1 cellular context compared by ENCODE assay signal in the genomic region with DNA sequence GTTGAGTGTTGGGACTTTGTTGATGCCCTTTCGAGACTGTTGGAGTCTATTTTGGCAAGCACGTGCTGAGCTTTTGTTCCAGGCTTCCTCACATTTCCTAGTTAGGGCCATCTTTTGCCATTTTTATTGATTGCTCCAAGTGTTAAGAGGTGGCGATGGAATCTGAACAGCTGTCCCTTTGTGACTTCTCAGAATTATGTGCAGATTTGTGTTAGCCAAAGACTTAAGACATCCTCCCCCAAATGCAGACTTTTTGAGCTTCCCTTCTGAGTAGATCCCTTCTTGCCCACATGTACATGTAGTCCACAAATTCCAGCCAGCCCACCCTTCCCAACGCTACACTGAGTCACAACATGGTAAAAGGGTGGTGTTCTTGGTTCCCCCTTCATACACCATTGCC.
TF ChIP-seq lines count a peak whose summit lies in the region.

No MANE protein-coding gene starts in this region.

TF ChIP-seq in WTC11, 78 proteins besides CTCF, POLR2A, EP300 and RAD21 (continued from another document):
- TF ChIP-seq, protein P1, sequence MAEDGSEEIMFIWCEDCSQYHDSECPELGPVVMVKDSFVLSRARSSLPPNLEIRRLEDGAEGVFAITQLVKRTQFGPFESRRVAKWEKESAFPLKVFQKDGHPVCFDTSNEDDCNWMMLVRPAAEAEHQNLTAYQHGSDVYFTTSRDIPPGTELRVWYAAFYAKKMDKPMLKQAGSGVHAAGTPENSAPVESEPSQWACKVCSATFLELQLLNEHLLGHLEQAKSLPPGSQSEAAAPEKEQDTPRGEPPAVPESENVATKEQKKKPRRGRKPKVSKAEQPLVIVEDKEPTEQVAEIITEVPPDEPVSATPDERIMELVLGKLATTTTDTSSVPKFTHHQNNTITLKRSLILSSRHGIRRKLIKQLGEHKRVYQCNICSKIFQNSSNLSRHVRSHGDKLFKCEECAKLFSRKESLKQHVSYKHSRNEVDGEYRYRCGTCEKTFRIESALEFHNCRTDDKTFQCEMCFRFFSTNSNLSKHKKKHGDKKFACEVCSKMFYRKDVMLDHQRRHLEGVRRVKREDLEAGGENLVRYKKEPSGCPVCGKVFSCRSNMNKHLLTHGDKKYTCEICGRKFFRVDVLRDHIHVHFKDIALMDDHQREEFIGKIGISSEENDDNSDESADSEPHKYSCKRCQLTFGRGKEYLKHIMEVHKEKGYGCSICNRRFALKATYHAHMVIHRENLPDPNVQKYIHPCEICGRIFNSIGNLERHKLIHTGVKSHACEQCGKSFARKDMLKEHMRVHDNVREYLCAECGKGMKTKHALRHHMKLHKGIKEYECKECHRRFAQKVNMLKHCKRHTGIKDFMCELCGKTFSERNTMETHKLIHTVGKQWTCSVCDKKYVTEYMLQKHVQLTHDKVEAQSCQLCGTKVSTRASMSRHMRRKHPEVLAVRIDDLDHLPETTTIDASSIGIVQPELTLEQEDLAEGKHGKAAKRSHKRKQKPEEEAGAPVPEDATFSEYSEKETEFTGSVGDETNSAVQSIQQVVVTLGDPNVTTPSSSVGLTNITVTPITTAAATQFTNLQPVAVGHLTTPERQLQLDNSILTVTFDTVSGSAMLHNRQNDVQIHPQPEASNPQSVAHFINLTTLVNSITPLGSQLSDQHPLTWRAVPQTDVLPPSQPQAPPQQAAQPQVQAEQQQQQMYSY (CRISPR knock-in tag; IDR thresholded peaks at IDR 0.05): no peak
- TF ChIP-seq, protein P2, sequence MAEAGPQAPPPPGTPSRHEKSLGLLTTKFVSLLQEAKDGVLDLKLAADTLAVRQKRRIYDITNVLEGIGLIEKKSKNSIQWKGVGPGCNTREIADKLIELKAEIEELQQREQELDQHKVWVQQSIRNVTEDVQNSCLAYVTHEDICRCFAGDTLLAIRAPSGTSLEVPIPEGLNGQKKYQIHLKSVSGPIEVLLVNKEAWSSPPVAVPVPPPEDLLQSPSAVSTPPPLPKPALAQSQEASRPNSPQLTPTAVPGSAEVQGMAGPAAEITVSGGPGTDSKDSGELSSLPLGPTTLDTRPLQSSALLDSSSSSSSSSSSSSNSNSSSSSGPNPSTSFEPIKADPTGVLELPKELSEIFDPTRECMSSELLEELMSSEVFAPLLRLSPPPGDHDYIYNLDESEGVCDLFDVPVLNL (CRISPR knock-in tag; IDR thresholded peaks at IDR 0.05; ENCODE audit: borderline replicate concordance, low read depth): no peak
- TF ChIP-seq, protein P3, sequence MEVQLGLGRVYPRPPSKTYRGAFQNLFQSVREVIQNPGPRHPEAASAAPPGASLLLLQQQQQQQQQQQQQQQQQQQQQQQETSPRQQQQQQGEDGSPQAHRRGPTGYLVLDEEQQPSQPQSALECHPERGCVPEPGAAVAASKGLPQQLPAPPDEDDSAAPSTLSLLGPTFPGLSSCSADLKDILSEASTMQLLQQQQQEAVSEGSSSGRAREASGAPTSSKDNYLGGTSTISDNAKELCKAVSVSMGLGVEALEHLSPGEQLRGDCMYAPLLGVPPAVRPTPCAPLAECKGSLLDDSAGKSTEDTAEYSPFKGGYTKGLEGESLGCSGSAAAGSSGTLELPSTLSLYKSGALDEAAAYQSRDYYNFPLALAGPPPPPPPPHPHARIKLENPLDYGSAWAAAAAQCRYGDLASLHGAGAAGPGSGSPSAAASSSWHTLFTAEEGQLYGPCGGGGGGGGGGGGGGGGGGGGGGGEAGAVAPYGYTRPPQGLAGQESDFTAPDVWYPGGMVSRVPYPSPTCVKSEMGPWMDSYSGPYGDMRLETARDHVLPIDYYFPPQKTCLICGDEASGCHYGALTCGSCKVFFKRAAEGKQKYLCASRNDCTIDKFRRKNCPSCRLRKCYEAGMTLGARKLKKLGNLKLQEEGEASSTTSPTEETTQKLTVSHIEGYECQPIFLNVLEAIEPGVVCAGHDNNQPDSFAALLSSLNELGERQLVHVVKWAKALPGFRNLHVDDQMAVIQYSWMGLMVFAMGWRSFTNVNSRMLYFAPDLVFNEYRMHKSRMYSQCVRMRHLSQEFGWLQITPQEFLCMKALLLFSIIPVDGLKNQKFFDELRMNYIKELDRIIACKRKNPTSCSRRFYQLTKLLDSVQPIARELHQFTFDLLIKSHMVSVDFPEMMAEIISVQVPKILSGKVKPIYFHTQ (CRISPR knock-in tag; IDR thresholded peaks at IDR 0.05): no peak
- TF ChIP-seq PRRX2 (CRISPR knock-in tag; IDR thresholded peaks at IDR 0.05) (no peak), FOXP1 (CRISPR knock-in tag; IDR thresholded peaks at IDR 0.05; ENCODE audit: borderline replicate concordance) (no peak)
